ENCODE assay signal across 5 cellular contexts in the genomic region with DNA sequence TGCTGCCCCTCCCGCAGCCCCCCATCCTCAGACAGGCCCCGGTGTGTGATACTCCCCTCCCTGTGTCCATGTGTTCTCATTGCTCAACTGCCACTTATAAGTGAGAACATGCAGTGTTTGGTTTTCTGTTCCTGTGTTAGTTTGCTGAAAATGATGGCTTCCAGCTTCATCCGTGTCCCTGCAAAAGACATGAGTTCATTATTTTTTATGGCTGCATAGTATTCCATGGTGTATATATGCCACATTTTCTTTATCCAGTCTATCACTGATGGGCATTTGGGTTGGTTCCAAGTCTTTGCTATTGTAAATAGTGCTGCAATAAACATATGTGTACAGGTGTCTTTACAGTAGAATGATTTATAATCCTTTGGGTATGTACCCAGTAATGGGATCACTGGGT. TPM values are rescaled to one million over a fixed set of nuclear protein-coding genes. Genes with fewer than 3 reads are reported as not detected.
DNase-seq lines count a peak whose midpoint lies in the region; ATAC-seq and TF ChIP-seq lines count a peak whose summit lies in the region.
"Not testable (repeated sequence)": the region's sequence is repeated elsewhere in the genome, so short reads cannot be mapped to it uniquely, and the experiment has no call there.

No MANE protein-coding gene starts in this region.

- H3K4me3 Mint-ChIP-seq in activated CD4-positive, alpha-beta T cell treated with anti-CD3 and anti-CD28 coated beads, Interleukin-2, amount 10 ng/mL, durations not matched to agents 7 days and 5 days; activated naive CD4-positive, alpha-beta T cell treated with anti-CD3 and anti-CD28 coated beads, Interleukin-2, amount 50 U/mL, for 24 hours; chondrocyte (ENCODE audit: unreplicated experiment): not testable (repeated sequence)

- not testable (repeated sequence) for H3K4me3 ChIP-seq in HEK293 (ENCODE audit: low read depth, low read length); upper lobe of right lung

- intact Hi-C loops in upper lobe of right lung (cut with DNase I), result loop anchor here (5.0 kb wide), 1 partner anchor 42 kb away; no protein-coding TSS in a partner anchor

- not testable (repeated sequence) for H3K36me3 ChIP-seq in HEK293 (ENCODE audit: control insufficient read depth in 2 of 2, insufficient read depth in 1 of 2, low read length in 2 of 2); upper lobe of right lung

- H3K27me3 ChIP-seq in upper lobe of right lung, result not testable (repeated sequence)

- not testable (repeated sequence) for DNase-seq in activated CD4-positive, alpha-beta T cell treated with anti-CD3 and anti-CD28 coated beads, Interleukin-2, amount 10 ng/mL, durations not matched to agents 7 days and 5 days
- DNase-seq in chondrocyte (ENCODE audit: low spot score) (peak; percentile 46), upper lobe of right lung (peak; percentile 16)

- CTCF ChIA-PET in HEK293 (lab: Yijun Ruan, JAX), result interaction anchor here (0.6 kb wide), 1 partner anchor 1467 kb away, joined by 3 read pairs; no protein-coding TSS in a partner anchor
- CTCF ChIA-PET in activated CD4-positive, alpha-beta T cell treated with anti-CD3 and anti-CD28 coated beads, Interleukin-2, amount 10 ng/mL, durations not matched to agents 7 days and 5 days (lab: Charles Lee), result not testable (repeated sequence)

- peak overlapping the region; percentile 63 for H3K27ac Mint-ChIP-seq in activated CD4-positive, alpha-beta T cell treated with anti-CD3 and anti-CD28 coated beads, Interleukin-2, amount 10 ng/mL, durations not matched to agents 7 days and 5 days
- peak overlapping the region; percentile 31 for H3K27ac Mint-ChIP-seq in activated naive CD4-positive, alpha-beta T cell treated with anti-CD3 and anti-CD28 coated beads, Interleukin-2, amount 50 U/mL, for 24 hours
- not testable (repeated sequence) for H3K27ac Mint-ChIP-seq in chondrocyte (ENCODE audit: unreplicated experiment)

- not testable (repeated sequence) for H3K27ac ChIP-seq in HEK293 (ENCODE audit: extremely low read depth, low read depth, low read length); upper lobe of right lung

- not testable (repeated sequence) for H3K36me3 Mint-ChIP-seq in activated CD4-positive, alpha-beta T cell treated with anti-CD3 and anti-CD28 coated beads, Interleukin-2, amount 10 ng/mL, durations not matched to agents 7 days and 5 days (ENCODE audit: low read depth); activated naive CD4-positive, alpha-beta T cell treated with anti-CD3 and anti-CD28 coated beads, Interleukin-2, amount 50 U/mL, for 24 hours; chondrocyte (ENCODE audit: low read depth)

- not testable (repeated sequence) for H3K9me3 ChIP-seq in HEK293 (ENCODE audit: control insufficient read depth, insufficient read depth, low read depth, low read length); upper lobe of right lung

- POLR2A ChIA-PET in HEK293 (lab: Yijun Ruan, JAX); activated CD4-positive, alpha-beta T cell treated with anti-CD3 and anti-CD28 coated beads, Interleukin-2, amount 10 ng/mL, durations not matched to agents 7 days and 5 days (lab: Charles Lee): not testable (repeated sequence)

- peaks cover 12% of the 10 kb centered on the region for H3K27me3 Mint-ChIP-seq in activated CD4-positive, alpha-beta T cell treated with anti-CD3 and anti-CD28 coated beads, Interleukin-2, amount 10 ng/mL, durations not matched to agents 7 days and 5 days
- not testable (repeated sequence) for H3K27me3 Mint-ChIP-seq in activated naive CD4-positive, alpha-beta T cell treated with anti-CD3 and anti-CD28 coated beads, Interleukin-2, amount 50 U/mL, for 24 hours; chondrocyte (ENCODE audit: low read depth)

- not testable (repeated sequence) for TF ChIP-seq CTCF in HEK293 (tag by site-specific recombination; IDR thresholded peaks at IDR 0.05); chondrocyte (IDR thresholded peaks at IDR 0.05); upper lobe of right lung (IDR thresholded peaks at IDR 0.05)

- not testable (repeated sequence) for ATAC-seq in upper lobe of right lung

- not testable (repeated sequence) for H3K4me1 Mint-ChIP-seq in activated CD4-positive, alpha-beta T cell treated with anti-CD3 and anti-CD28 coated beads, Interleukin-2, amount 10 ng/mL, durations not matched to agents 7 days and 5 days; activated naive CD4-positive, alpha-beta T cell treated with anti-CD3 and anti-CD28 coated beads, Interleukin-2, amount 50 U/mL, for 24 hours; chondrocyte (ENCODE audit: low read depth)

- H3K4me1 ChIP-seq in HEK293 (ENCODE audit: control insufficient read depth, insufficient read depth, low read length); upper lobe of right lung: not testable (repeated sequence)

- H3K9me3 Mint-ChIP-seq in activated CD4-positive, alpha-beta T cell treated with anti-CD3 and anti-CD28 coated beads, Interleukin-2, amount 10 ng/mL, durations not matched to agents 7 days and 5 days; activated naive CD4-positive, alpha-beta T cell treated with anti-CD3 and anti-CD28 coated beads, Interleukin-2, amount 50 U/mL, for 24 hours; chondrocyte (ENCODE audit: low read depth): not testable (repeated sequence)

TF ChIP-seq in HEK293, 187 proteins besides CTCF, POLR2A, EP300 and RAD21:
- TF ChIP-seq ZNF146 (tag by site-specific recombination; IDR thresholded peaks at IDR 0.05), result peak; percentile 86

RNA-seq across cellular contexts. Expression of gene ZNF74, which starts 21.3 kb away (rescaled TPM):
- 10 to 100 TPM in 1 of 2 experiments, 1 to 10 TPM in 1; 8.6 to 11.1 TPM for total RNA-seq in activated CD4-positive, alpha-beta T cell treated with anti-CD3 and anti-CD28 coated beads, Interleukin-2, amount 10 ng/mL, durations not matched to agents 7 days and 5 days
- 12.7 to 15.7 TPM (median 13.6 TPM) in 3 replicates for total RNA-seq in chondrocyte
- 10.7 TPM for total RNA-seq in upper lobe of right lung

RNA-seq across cellular contexts. Expression of gene SCARF2, which starts 22.4 kb away (rescaled TPM):
- 1 to 10 TPM; 1.1 to 1.2 TPM for total RNA-seq in activated CD4-positive, alpha-beta T cell treated with anti-CD3 and anti-CD28 coated beads, Interleukin-2, amount 10 ng/mL, durations not matched to agents 7 days and 5 days
- total RNA-seq in chondrocyte, result 56.5 to 88.8 TPM (median 86.5 TPM) in 3 replicates
- 24.0 TPM for total RNA-seq in upper lobe of right lung

Comparison
In these comparisons a context has a peak if more than half of its experiments do, and no peak if none do; other contexts are left out.
1. RNA of gene SCARF2, which starts 22.4 kb away (total RNA-seq): 56.5 to 88.8 TPM in chondrocyte and 24.0 TPM in upper lobe of right lung (single experiment); 1.1 to 1.2 TPM in activated CD4-positive, alpha-beta T cell treated with anti-CD3 and anti-CD28 coated beads, Interleukin-2, amount 10 ng/mL, durations not matched to agents 7 days and 5 days; every median in the first group is over 10 times any median in the second.